In genomic region chr9:93709600-93710369, GRCh38 we compare ENCODE assay signal across 30 cellular contexts.
"Had no signal": no experiment of that assay in that cellular context is flagged by ENCODE, and none has a peak within 500 bp of the region (broad histone marks: within the 10 kb centered on the region; RNA-seq: fewer than 3 reads in every experiment).

No MANE protein-coding gene starts in this region.

- H3K4me3 ChIP-seq: left ventricle myocardium inferior, lung, neural progenitor cell, right atrium auricular region, tibial nerve had no signal

- H3K9ac ChIP-seq: neural progenitor cell, parathyroid adenoma had no signal

- H3K4me2 ChIP-seq: neural progenitor cell had no signal

- H3K79me2 ChIP-seq: parathyroid adenoma had no signal

- H3K27ac Mint-ChIP-seq: activated naive CD4-positive, alpha-beta T cell treated with anti-CD3 and anti-CD28 coated beads, Interleukin-2, amount 10 ng/mL, durations not matched to agents 7 days and 5 days; activated naive CD8-positive, alpha-beta T cell treated with anti-CD3 and anti-CD28 coated beads, Interleukin-2, amount 10 ng/mL, durations not matched to agents 7 days and 5 days; activated T-cell treated with anti-CD3 and anti-CD28 coated beads, Interleukin-2, amount 50 U/mL, for 24 hours; immature natural killer cell; naive thymus-derived CD8-positive, alpha-beta T cell; neural progenitor cell; T-helper 2 cell treated with Interferon-gamma antibody and Interleukin-4, amounts not matched to agents 5 μg/mL and 100 μg/mL, for 36 hours had no signal

- H3K4me3 Mint-ChIP-seq: activated naive CD4-positive, alpha-beta T cell treated with anti-CD3 and anti-CD28 coated beads, Interleukin-2, amount 10 ng/mL, durations not matched to agents 7 days and 5 days; activated naive CD8-positive, alpha-beta T cell treated with anti-CD3 and anti-CD28 coated beads, Interleukin-2, amount 10 ng/mL, durations not matched to agents 7 days and 5 days; activated T-cell treated with anti-CD3 and anti-CD28 coated beads, Interleukin-2, amount 50 U/mL, for 24 hours; immature natural killer cell; naive thymus-derived CD8-positive, alpha-beta T cell; neural progenitor cell; T-helper 2 cell treated with Interferon-gamma antibody and Interleukin-4, amounts not matched to agents 5 μg/mL and 100 μg/mL, for 36 hours had no signal

- H3K36me3 Mint-ChIP-seq: activated naive CD4-positive, alpha-beta T cell treated with anti-CD3 and anti-CD28 coated beads, Interleukin-2, amount 10 ng/mL, durations not matched to agents 7 days and 5 days; activated naive CD8-positive, alpha-beta T cell treated with anti-CD3 and anti-CD28 coated beads, Interleukin-2, amount 10 ng/mL, durations not matched to agents 7 days and 5 days; immature natural killer cell; neural progenitor cell had no signal

- H3K36me3 ChIP-seq: brain microvascular endothelial cell, left ventricle myocardium inferior, neural progenitor cell, right atrium auricular region, tibial nerve, WERI-Rb-1 had no signal

- H3K4me1 Mint-ChIP-seq: activated naive CD4-positive, alpha-beta T cell treated with anti-CD3 and anti-CD28 coated beads, Interleukin-2, amount 10 ng/mL, durations not matched to agents 7 days and 5 days; immature natural killer cell; naive thymus-derived CD8-positive, alpha-beta T cell; neural progenitor cell had no signal

- H3K4me1 ChIP-seq: left ventricle myocardium inferior, neural progenitor cell, parathyroid adenoma, right atrium auricular region, tibial nerve had no signal

- ATAC-seq: activated CD4-positive, CD25-positive, alpha-beta regulatory T cell treated with anti-CD3 and anti-CD28 coated beads, Interleukin-2, amount 50 U/mL, for 24 hours; naive thymus-derived CD8-positive, alpha-beta T cell had no signal

- H2AFZ ChIP-seq: neural progenitor cell, parathyroid adenoma had no signal

- H3K27ac ChIP-seq: brain microvascular endothelial cell, left ventricle myocardium inferior, neural progenitor cell, parathyroid adenoma, right atrium auricular region, tibial nerve, WERI-Rb-1 had no signal

- DNase-seq: activated CD4-positive, alpha-beta T cell treated with anti-CD3 and anti-CD28 coated beads for 48 hours; activated CD4-positive, alpha-beta T cell treated with anti-CD3 and anti-CD28 coated beads, Interleukin-2, amount 50 U/mL, for 48 hours; activated CD8-positive, alpha-beta memory T cell treated with anti-CD3 and anti-CD28 coated beads, Interleukin-2, amount 50 U/mL, for 4 hours; activated gamma-delta T cell; activated naive CD4-positive, alpha-beta T cell treated with anti-CD3 and anti-CD28 coated beads, Interleukin-2, amount 10 ng/mL, durations not matched to agents 7 days and 5 days; activated naive CD8-positive, alpha-beta T cell treated with anti-CD3 and anti-CD28 coated beads, Interleukin-2, amount 10 ng/mL, durations not matched to agents 7 days and 5 days; activated T-cell treated with anti-CD3 and anti-CD28 coated beads, Interleukin-2, amount 50 U/mL, for 24 hours; amniotic stem cell; brain microvascular endothelial cell; central memory CD4-positive, alpha-beta T cell; foreskin fibroblast; hippocampal formation; immature natural killer cell; kidney glomerular epithelial cell; left ventricle myocardium inferior; naive thymus-derived CD8-positive, alpha-beta T cell; occipital lobe; stimulated activated CD4-positive, alpha-beta T cell treated with anti-CD3 and anti-CD28 coated beads, Interleukin-2, amount 100 ng/mL, for 48 hours; stimulated activated naive CD4-positive, alpha-beta T cell treated with Interleukin-2 at 50 U/mL for 16 hours; T-helper 1 cell; WERI-Rb-1 had no signal

- FAIRE-seq: astrocyte, endothelial cell of umbilical vein had no signal

- H3K9me3 Mint-ChIP-seq: activated naive CD4-positive, alpha-beta T cell treated with anti-CD3 and anti-CD28 coated beads, Interleukin-2, amount 10 ng/mL, durations not matched to agents 7 days and 5 days; neural progenitor cell; T-helper 2 cell treated with Interferon-gamma antibody and Interleukin-4, amounts not matched to agents 5 μg/mL and 100 μg/mL, for 36 hours had no signal

- H3K27me3 ChIP-seq: brain microvascular endothelial cell, neural progenitor cell, right atrium auricular region, tibial nerve had no signal
